In genomic region chr16:87723224-87723619, GRCh38 we compare ENCODE assay signal across 9 cellular contexts. TPM values are rescaled to one million over a fixed set of nuclear protein-coding genes. Genes with fewer than 3 reads are reported as not detected.
DNase-seq lines count a peak whose midpoint lies in the region; ATAC-seq, FAIRE-seq and TF ChIP-seq lines count a peak whose summit lies in the region.
"Had no signal": no experiment of that assay in that cellular context is flagged by ENCODE, and none has a peak within 500 bp of the region (broad histone marks: within the 10 kb centered on the region; RNA-seq: fewer than 3 reads in every experiment).

No MANE protein-coding gene starts in this region.

- peaks cover 8 to 62% (median 10%) of the 10 kb centered on the region in 3 experiments for H3K36me3 ChIP-seq in naive thymus-derived CD4-positive, alpha-beta T cell (ENCODE audit: control insufficient read depth in 2 of 3, insufficient read depth in 3 of 3, low read length in 3 of 3)

- FAIRE-seq in H54 (lab: Jason Lieb, UNC) = no peak
- FAIRE-seq: colon had no signal

- peak overlapping the region in 1 of 10 donors; percentile 12 for H3K4me3 Mint-ChIP-seq in naive thymus-derived CD4-positive, alpha-beta T cell
- no peak overlapping the region for H3K4me3 Mint-ChIP-seq in activated T-cell treated with anti-CD3 and anti-CD28 coated beads, Interleukin-2, amount 50 U/mL, for 72 hours

- peaks cover 4 to 36% (median 14%) of the 10 kb centered on the region in 7 donors for H3K4me1 Mint-ChIP-seq in naive thymus-derived CD4-positive, alpha-beta T cell
- H3K4me1 Mint-ChIP-seq in activated T-cell treated with anti-CD3 and anti-CD28 coated beads, Interleukin-2, amount 50 U/mL, for 72 hours (ENCODE audit: low read depth) = no peaks in the 10 kb centered on the region

- H3K27ac Mint-ChIP-seq in naive thymus-derived CD4-positive, alpha-beta T cell = peak overlapping the region in 2 of 9 donors; percentile 22 to 38
- H3K27ac Mint-ChIP-seq in activated T-cell treated with anti-CD3 and anti-CD28 coated beads, Interleukin-2, amount 50 U/mL, for 72 hours = no peak overlapping the region

- H3K4me3 ChIP-seq in naive thymus-derived CD4-positive, alpha-beta T cell (ENCODE audit: low read length) = no peak overlapping the region

- POLR2A ChIA-PET in naive thymus-derived CD4-positive, alpha-beta T cell (lab: Charles Lee) = no interaction called here

- CTCF ChIA-PET in naive thymus-derived CD4-positive, alpha-beta T cell (lab: Charles Lee) = no interaction called here

- no peak for TF ChIP-seq POLR2A in H54 (IDR thresholded peaks at IDR 0.05; ENCODE audit: low read depth, low read length)

- H3K27ac ChIP-seq in naive thymus-derived CD4-positive, alpha-beta T cell (ENCODE audit: low read depth, low read length) = no peak overlapping the region

- H3K9me3 Mint-ChIP-seq in naive thymus-derived CD4-positive, alpha-beta T cell = no peaks in the 10 kb centered on the region
- no peaks in the 10 kb centered on the region for H3K9me3 Mint-ChIP-seq in activated T-cell treated with anti-CD3 and anti-CD28 coated beads, Interleukin-2, amount 50 U/mL, for 72 hours

- H3K27me3 ChIP-seq in naive thymus-derived CD4-positive, alpha-beta T cell (ENCODE audit: control insufficient read depth in 2 of 2, insufficient read depth in 2 of 2, low read length in 2 of 2) = no peaks in the 10 kb centered on the region

- DNase-seq in COLO829 (ENCODE audit: low spot score) (peak; percentile 82), H54 (ENCODE audit: insufficient read length, low spot score) (peak; percentile 42), NCI-H524 (lab: John Stamatoyannopoulos, UW) (peak; percentile 98 to 100), dermis blood vessel endothelial cell (peak; percentile 93), KG1 (lab: John Stamatoyannopoulos, UW) (no peak)
- DNase-seq in naive thymus-derived CD4-positive, alpha-beta T cell = no peak
- DNase-seq in activated T-cell treated with anti-CD3 and anti-CD28 coated beads, Interleukin-2, amount 50 U/mL, for 72 hours = no peak

- H3K27me3 Mint-ChIP-seq in naive thymus-derived CD4-positive, alpha-beta T cell = no peaks in the 10 kb centered on the region
- no peaks in the 10 kb centered on the region for H3K27me3 Mint-ChIP-seq in activated T-cell treated with anti-CD3 and anti-CD28 coated beads, Interleukin-2, amount 50 U/mL, for 72 hours (ENCODE audit: low read depth)

- no peaks in the 10 kb centered on the region for H3K9me3 ChIP-seq in naive thymus-derived CD4-positive, alpha-beta T cell (ENCODE audit: control insufficient read depth in 2 of 3, low read length in 3 of 3)

- intact Hi-C loops in naive thymus-derived CD4-positive, alpha-beta T cell (cut with micrococcal nuclease) = no loop called here

- no peaks in the 10 kb centered on the region for H3K4me1 ChIP-seq in naive thymus-derived CD4-positive, alpha-beta T cell (ENCODE audit: control insufficient read depth in 2 of 2, insufficient read depth in 2 of 2, low read length in 2 of 2)

- H3K36me3 Mint-ChIP-seq in naive thymus-derived CD4-positive, alpha-beta T cell = peaks cover 11 to 64% (median 22%) of the 10 kb centered on the region in 5 donors
- H3K36me3 Mint-ChIP-seq in activated T-cell treated with anti-CD3 and anti-CD28 coated beads, Interleukin-2, amount 50 U/mL, for 72 hours (ENCODE audit: insufficient read depth in 2 of 2) = peaks cover 5 to 27% of the 10 kb centered on the region in 2 donors

- peak; percentile 45 for ATAC-seq in naive thymus-derived CD4-positive, alpha-beta T cell
- ATAC-seq in GM18867 (IDR thresholded peaks at IDR 0.05; ENCODE audit: unreplicated experiment) = no peak
- no peak for ATAC-seq in activated T-cell treated with anti-CD3 and anti-CD28 coated beads, Interleukin-2, amount 50 U/mL, for 72 hours (replicated peaks in 1 of 2)

RNA-seq across cellular contexts. Expression of gene KLHDC4, which starts 42.6 kb away (rescaled TPM):
- 28.2 and 36.4 TPM in 2 replicates for total RNA-seq in dermis blood vessel endothelial cell
- 100 to 1,000 TPM in 2 of 5 experiments, 10 to 100 TPM in 3; 82.9 to 110 (median 85.3) TPM for total RNA-seq in naive thymus-derived CD4-positive, alpha-beta T cell
- 10 to 100 TPM; 20.0 to 29.6 TPM for polyA plus RNA-seq in naive thymus-derived CD4-positive, alpha-beta T cell
- total RNA-seq in activated T-cell treated with anti-CD3 and anti-CD28 coated beads, Interleukin-2, amount 50 U/mL, for 72 hours = 100 to 1,000 TPM in 1 of 2 donors, 10 to 100 TPM in 1; 85.5 to 108 TPM

Comparison
In these comparisons a context has a peak if more than half of its experiments do, and no peak if none do; other contexts are left out.
1. DNase-seq: peak in COLO829 (single experiment), H54 (single experiment), NCI-H524 (2 of 2) and dermis blood vessel endothelial cell (single experiment); none in naive thymus-derived CD4-positive, alpha-beta T cell (0 of 9), KG1 (single experiment) and activated T-cell treated with anti-CD3 and anti-CD28 coated beads, Interleukin-2, amount 50 U/mL, for 72 hours (0 of 2).